ENCODE assay signal across 8 cellular contexts in the genomic region with DNA sequence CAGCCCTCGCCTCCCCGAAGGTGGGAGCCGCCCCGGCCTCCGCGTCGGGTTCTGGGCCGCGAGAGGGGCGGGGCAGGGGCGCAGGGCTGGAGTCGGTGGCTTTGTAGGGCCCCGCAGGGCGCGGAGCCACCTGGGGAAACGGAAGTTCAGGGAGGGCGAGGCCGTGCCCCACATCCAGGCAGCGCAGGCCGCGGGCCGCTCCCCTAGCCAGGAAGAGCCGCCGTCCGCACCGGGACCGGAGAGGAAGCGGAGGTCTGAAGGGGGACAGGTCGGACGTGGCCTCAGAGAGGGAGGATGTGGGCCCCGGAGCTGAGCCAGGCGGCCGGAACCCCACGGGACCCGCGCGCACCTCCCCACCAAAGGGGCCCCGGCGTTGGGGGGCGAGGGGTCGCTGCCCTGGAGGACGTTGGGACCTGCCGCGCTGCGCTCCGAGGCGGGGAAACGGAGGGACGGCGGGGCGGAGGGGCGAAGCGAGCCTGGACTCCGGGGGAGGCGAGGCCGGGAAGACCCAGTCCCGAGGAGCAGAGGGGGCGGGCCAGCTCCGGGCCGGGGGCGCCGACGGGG. TPM values are rescaled to one million over a fixed set of nuclear protein-coding genes. Genes with fewer than 3 reads are reported as not detected.
DNase-seq lines count a peak whose midpoint lies in the region; ATAC-seq, FAIRE-seq and TF ChIP-seq lines count a peak whose summit lies in the region.

No MANE protein-coding gene starts in this region.

- peak overlapping the region; percentile 69 to 79; a peak in 3 of 4 replicates for H3K4me3 ChIP-seq in DND-41 (ENCODE audit: low read depth in 1 of 2, low read length in 2 of 2)
- peak overlapping the region; percentile 53 for H3K4me3 ChIP-seq in H7 (ENCODE audit: insufficient read depth, low read depth, low read length)
- peak overlapping the region; percentile 29 for H3K4me3 ChIP-seq in SU-DHL-6 (ENCODE audit: insufficient read depth, low read length, poor library complexity, severe bottlenecking)
- H3K4me3 ChIP-seq in cardiac fibroblast (replicated peaks in 1 of 2; ENCODE audit: low read depth in 2 of 2, low read length in 2 of 2), result peak overlapping the region; percentile 33 to 54
- H3K4me3 ChIP-seq in right lobe of liver, result peak overlapping the region; percentile 25 to 52 (median 39)
- peak overlapping the region; percentile 91 for H3K4me3 ChIP-seq in thoracic aorta
- no peak overlapping the region for H3K4me3 ChIP-seq in SJCRH30

- peak overlapping the region; percentile 78 for H3K4me2 ChIP-seq in DND-41 (ENCODE audit: insufficient read depth, low read length)
- H3K4me2 ChIP-seq in SU-DHL-6 (ENCODE audit: low read depth, low read length, poor library complexity, severe bottlenecking), result peak overlapping the region; percentile 50

- H3K27me3 ChIP-seq in DND-41 (ENCODE audit: insufficient read depth, low read length, poor library complexity) (peaks cover 3% of the 10 kb centered on the region), H7 (ENCODE audit: control insufficient read depth, insufficient read depth, low read length) (peaks cover 37% of the 10 kb centered on the region), SU-DHL-6 (ENCODE audit: low read length) (no peaks in the 10 kb centered on the region), right lobe of liver (no peaks in the 10 kb centered on the region), thoracic aorta (replicated peaks; ENCODE audit: insufficient read depth) (no peaks in the 10 kb centered on the region), SJCRH30 (no peaks in the 10 kb centered on the region)

- peaks cover 3% of the 10 kb centered on the region; the same call in 1 of the 2 replicates for H3K79me2 ChIP-seq in DND-41 (ENCODE audit: insufficient read depth, low read length)
- no peaks in the 10 kb centered on the region for H3K79me2 ChIP-seq in SU-DHL-6 (ENCODE audit: insufficient read depth, low read length)

- H3K4me1 ChIP-seq in DND-41 (ENCODE audit: insufficient read depth, low read length) (peaks cover 24% of the 10 kb centered on the region), right lobe of liver (peaks cover 0 to 14% (median 3%) of the 10 kb centered on the region in 4 donors), thoracic aorta (ENCODE audit: control insufficient read depth in 1 of 2, low read depth in 2 of 2) (peaks cover 17 to 40% of the 10 kb centered on the region in 2 donors), SJCRH30 (peaks cover 4% of the 10 kb centered on the region; the same call in 1 of the 2 replicates)

- no peak for FAIRE-seq in urothelium cell line (lab: Jason Lieb, UNC)

- no peaks in the 10 kb centered on the region for H3F3A ChIP-seq in SU-DHL-6 (ENCODE audit: insufficient read depth)

- H2AFZ ChIP-seq in DND-41 (ENCODE audit: low read depth, low read length), result peak overlapping the region; percentile 77
- H2AFZ ChIP-seq in SU-DHL-6 (ENCODE audit: low read depth, low read length, severe bottlenecking), result peak overlapping the region; percentile 51

- intact Hi-C loops in right lobe of liver (cut with DNase I), result no loop called here

- peak; percentile 88 for ATAC-seq in DND-41 (ENCODE audit: insufficient read depth, low read depth)
- ATAC-seq in right lobe of liver, result peak; percentile 0 to 3 (median 2)
- no peak for ATAC-seq in thoracic aorta (ENCODE audit: insufficient number of reproducible peaks, low FRiP score, low read depth)

- TF ChIP-seq POLR2A in right lobe of liver (IDR thresholded peaks at IDR 0.05), result no peak

- H3K27ac ChIP-seq in DND-41 (ENCODE audit: low read length) (peak overlapping the region; percentile 66), SU-DHL-6 (ENCODE audit: low read depth, low read length) (no peak overlapping the region), right lobe of liver (peak overlapping the region; percentile 64 to 95 (median 87)), thoracic aorta (peak overlapping the region; percentile 71 to 74), SJCRH30 (no peak overlapping the region)

- TF ChIP-seq CTCF in DND-41 (IDR thresholded peaks at IDR 0.05; ENCODE audit: borderline replicate concordance, extremely low read depth, low read length, poor library complexity, severe bottlenecking) (no peak), SU-DHL-6 (IDR thresholded peaks at IDR 0.05; ENCODE audit: insufficient read depth, low read length, poor library complexity, severe bottlenecking) (no peak), cardiac fibroblast (IDR thresholded peaks at IDR 0.05; ENCODE audit: low read depth, low read length) (no peak), right lobe of liver (IDR thresholded peaks at IDR 0.05) (no peak), thoracic aorta (IDR thresholded peaks at IDR 0.05) (no peak)

- no peaks in the 10 kb centered on the region; the same call in 1 of the 2 replicates for H4K20me1 ChIP-seq in DND-41 (ENCODE audit: insufficient read depth, low read length)
- no peaks in the 10 kb centered on the region for H4K20me1 ChIP-seq in SU-DHL-6 (ENCODE audit: low read depth, low read length)

- H3K9me2 ChIP-seq in SU-DHL-6 (replicated peaks; ENCODE audit: insufficient read depth, low read length), result no peaks in the 10 kb centered on the region

- H3K36me3 ChIP-seq in DND-41 (ENCODE audit: insufficient read depth, low read length) (no peaks in the 10 kb centered on the region), H7 (replicated peaks; ENCODE audit: control insufficient read depth, insufficient read depth, low read length) (no peaks in the 10 kb centered on the region), SU-DHL-6 (ENCODE audit: low read length) (no peaks in the 10 kb centered on the region), right lobe of liver (no peaks in the 10 kb centered on the region), thoracic aorta (no peaks in the 10 kb centered on the region), SJCRH30 (no peaks in the 10 kb centered on the region)

- DNase-seq in DND-41 (peak; percentile 75), H7 (peak; percentile 88), cardiac fibroblast (ENCODE audit: low read depth in 2 of 2) (peak in 1 of 2 donors; percentile 26), right lobe of liver (peak in 2 of 3 donors; percentile 69 to 75), thoracic aorta (ENCODE audit: low spot score) (no peak), urothelium cell line (ENCODE audit: low spot score) (no peak), SJCRH30 (no peak)

- no CpG with 5 or more reads among the region's 63 CpGs for WGBS in right lobe of liver (ENCODE audit: insufficient coverage, low coverage, low lambda C conversion rate, missing lambda C conversion rate)

- H3K9ac ChIP-seq in DND-41 (ENCODE audit: low read depth, low read length) (peak overlapping the region; percentile 92), SU-DHL-6 (ENCODE audit: low read length) (peak overlapping the region; percentile 41; the same call in 1 of the 2 replicates)

- no peaks in the 10 kb centered on the region for H3K9me3 ChIP-seq in DND-41 (ENCODE audit: insufficient read depth, low read length, severe bottlenecking)
- no peaks in the 10 kb centered on the region for H3K9me3 ChIP-seq in SU-DHL-6 (ENCODE audit: insufficient read depth, low read length)
- no peaks in the 10 kb centered on the region for H3K9me3 ChIP-seq in right lobe of liver
- H3K9me3 ChIP-seq in thoracic aorta, result no peaks in the 10 kb centered on the region
- no peaks in the 10 kb centered on the region for H3K9me3 ChIP-seq in SJCRH30 (replicated peaks)

RNA-seq across cellular contexts. Expression of a gene that starts 0.5 kb away (rescaled TPM):
- total RNA-seq in H7 (2014; rRNA removed; shearing (Covaris generic)), result 31.2 and 52.0 TPM in 2 replicates
- total RNA-seq in right lobe of liver, result 10 to 100 TPM in 2 of 6 experiments, 1 to 10 TPM in 4; 4.1 to 34.0 (median 7.3) TPM
- 100 to 1,000 TPM in 1 of 2 donors, 10 to 100 TPM in 1; 76.0 to 113 TPM for total RNA-seq in thoracic aorta
- total RNA-seq in SJCRH30 (2014; rRNA removed; shearing (Covaris generic)), result 11.0 and 13.2 TPM in 2 replicates

RNA-seq across cellular contexts. Expression of a gene that starts 15.7 kb away (rescaled TPM):
- 3.7 and 6.0 TPM in 2 replicates for total RNA-seq in H7 (2014; rRNA removed; shearing (Covaris generic))
- total RNA-seq in right lobe of liver, result 10 to 100 TPM; 10.1 to 37.4 (median 17.2) TPM
- total RNA-seq in thoracic aorta, result 10 to 100 TPM; 19.4 to 58.1 TPM
- 23.5 and 24.6 TPM in 2 replicates for total RNA-seq in SJCRH30 (2014; rRNA removed; shearing (Covaris generic))

RNA-seq across cellular contexts. Expression of a gene that starts 45.1 kb away (rescaled TPM):
- 31.7 and 37.3 TPM in 2 replicates for total RNA-seq in H7 (2014; rRNA removed; shearing (Covaris generic))
- total RNA-seq in right lobe of liver (10 to 100 TPM; 32.7 to 73.0 (median 45.9) TPM), thoracic aorta (10 to 100 TPM; 69.5 to 71.9 TPM)
- total RNA-seq in SJCRH30 (2014; rRNA removed; shearing (Covaris generic)), result 70.5 and 88.7 TPM in 2 replicates

Comparison
In these comparisons a context has a peak if more than half of its experiments do, and no peak if none do; other contexts are left out.
1. DNase-seq: peak in DND-41 (single experiment), H7 (single experiment) and right lobe of liver (2 of 3); none in thoracic aorta (single experiment), urothelium cell line (single experiment) and SJCRH30 (0 of 2).
2. H3K27ac ChIP-seq: peak in DND-41 (single experiment), right lobe of liver (3 of 3) and thoracic aorta (2 of 2); none in SU-DHL-6 (single experiment) and SJCRH30 (single experiment).